ENCODE assay signal across 8 cellular contexts in the genomic region with DNA sequence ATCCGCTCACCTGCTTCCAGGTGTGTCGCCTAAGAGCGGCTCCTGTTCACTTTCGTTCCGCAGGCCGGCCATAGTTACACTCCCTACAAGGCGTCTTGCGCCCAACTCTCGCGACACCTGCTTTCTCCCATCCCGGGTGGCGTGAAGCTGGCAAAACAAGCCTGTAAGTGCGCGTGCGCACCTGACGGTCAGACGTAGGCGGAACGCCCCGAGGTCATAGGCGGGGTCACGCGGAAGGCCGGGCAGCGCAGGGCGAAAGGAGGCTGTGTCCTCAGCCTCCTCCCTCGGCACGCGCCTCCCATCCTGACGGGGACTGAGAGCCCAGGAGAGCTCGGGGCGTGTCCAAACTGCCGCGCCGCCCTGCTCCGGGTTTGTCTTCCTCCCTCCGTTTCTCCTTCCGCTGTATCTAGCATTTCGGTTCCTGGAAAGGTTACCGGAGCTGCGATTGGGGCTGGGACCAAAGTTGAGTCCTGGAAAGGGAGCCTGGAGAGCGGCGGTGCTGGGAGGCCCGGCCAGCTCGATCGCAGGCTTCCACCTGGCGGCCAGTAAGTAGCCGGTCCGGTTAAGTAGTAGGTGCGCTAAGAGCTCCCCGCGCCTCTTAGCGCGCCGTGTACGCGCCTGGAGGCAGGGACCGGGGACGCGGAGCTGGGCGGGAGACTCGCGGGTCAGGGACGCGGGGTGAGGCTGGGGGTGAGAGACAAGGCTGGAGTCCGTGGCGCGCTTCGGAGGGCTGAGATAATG. TPM values are rescaled to one million over a fixed set of nuclear protein-coding genes. Genes with fewer than 3 reads are reported as not detected.
DNase-seq lines count a peak whose midpoint lies in the region; ATAC-seq and TF ChIP-seq lines count a peak whose summit lies in the region.

A gene (plus strand): TSS at position 345 of the 741 bp plus-strand sequence. CDS start 17,550 bp downstream, outside the sequence.
A gene with protein sequence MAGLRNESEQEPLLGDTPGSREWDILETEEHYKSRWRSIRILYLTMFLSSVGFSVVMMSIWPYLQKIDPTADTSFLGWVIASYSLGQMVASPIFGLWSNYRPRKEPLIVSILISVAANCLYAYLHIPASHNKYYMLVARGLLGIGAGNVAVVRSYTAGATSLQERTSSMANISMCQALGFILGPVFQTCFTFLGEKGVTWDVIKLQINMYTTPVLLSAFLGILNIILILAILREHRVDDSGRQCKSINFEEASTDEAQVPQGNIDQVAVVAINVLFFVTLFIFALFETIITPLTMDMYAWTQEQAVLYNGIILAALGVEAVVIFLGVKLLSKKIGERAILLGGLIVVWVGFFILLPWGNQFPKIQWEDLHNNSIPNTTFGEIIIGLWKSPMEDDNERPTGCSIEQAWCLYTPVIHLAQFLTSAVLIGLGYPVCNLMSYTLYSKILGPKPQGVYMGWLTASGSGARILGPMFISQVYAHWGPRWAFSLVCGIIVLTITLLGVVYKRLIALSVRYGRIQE (minus strand): TSS at position 112 of the 741 bp plus-strand sequence. CDS start 40 bp downstream, at position 72.

- peak within 1 kb of the TSS; percentile 76 for H3K4me3 ChIP-seq in lung

- H3K27me3 ChIP-seq in lung (ENCODE audit: control insufficient read depth, insufficient read depth), result no peaks in the 10 kb centered on the region

- no peaks in the 10 kb centered on the region for H3K36me3 ChIP-seq in lung (ENCODE audit: control insufficient read depth in 2 of 2, insufficient read depth in 2 of 2, low read length in 2 of 2)

- H3K4me1 ChIP-seq in lung (ENCODE audit: control insufficient read depth in 2 of 2, insufficient read depth in 2 of 2, low read length in 2 of 2), result peaks cover 0 to 2% of the 10 kb centered on the region in 2 donors

- DNase-seq in COR-L47 (lab: John Stamatoyannopoulos, UW) (peak; percentile 98), GM20000 (ENCODE audit: low spot score) (peak; percentile 96), HT-29 (ENCODE audit: low spot score) (peak; percentile 99), lung (ENCODE audit: low spot score) (peak; percentile 100)
- peak; percentile 94 for DNase-seq in NK-92 treated with Interleukin-12 subunit alpha and Interleukin-12 subunit beta, amount 100 ng/mL, for 24 hours (lab: John Stamatoyannopoulos, UW)
- peak; percentile 98 for DNase-seq in activated CD8-positive, alpha-beta memory T cell treated with anti-CD3 and anti-CD28 coated beads for 24 hours
- DNase-seq in effector CD4-positive, alpha-beta T cell, result peak; percentile 99
- peak; percentile 96 to 98 (median 98) for DNase-seq in stimulated activated CD4-positive, alpha-beta T cell treated with anti-CD3 and anti-CD28 coated beads, TNF-alpha, amount 100 ng/mL, for 4 hours (ENCODE audit: low read depth in 3 of 3)

- peak; percentile 19 for TF ChIP-seq CTCF in GM20000 (IDR thresholded peaks at IDR 0.05; ENCODE audit: extremely low read depth, missing control alignments)
- TF ChIP-seq CTCF in lung (IDR thresholded peaks at IDR 0.05; ENCODE audit: control extremely low read depth, extremely low read depth), result peak; percentile 14

- ATAC-seq in lung (ENCODE audit: insufficient read depth, low FRiP score), result peak; percentile 99

- H3K27ac ChIP-seq in lung (ENCODE audit: low read depth in 1 of 2, low read length in 1 of 2), result peak within 1 kb of the TSS; percentile 91 to 93

- no peaks in the 10 kb centered on the region for H3K9me3 ChIP-seq in lung (ENCODE audit: control insufficient read depth in 2 of 2, insufficient read depth in 1 of 2, low read length in 1 of 2)

- WGBS in lung, 2 donors, result 0% methylated on average over 64 to 69 of the region's 69 CpGs

RNA-seq across cellular contexts. Expression of the first gene that starts in this region (rescaled TPM):
- total RNA-seq in HT-29 (2014; rRNA removed; shearing (Covaris generic)), result 7.1 and 8.9 TPM in 2 replicates
- 10 to 100 TPM; 10.1 to 16.4 TPM for total RNA-seq in lung
- 1 to 10 TPM; 4.3 to 4.5 TPM for polyA plus RNA-seq in lung

RNA-seq across cellular contexts. Expression of the second gene that starts in this region (rescaled TPM):
- total RNA-seq in HT-29 (2014; rRNA removed; shearing (Covaris generic)), result 9.0 and 11.8 TPM in 2 replicates
- total RNA-seq in lung, result 10 to 100 TPM; 17.6 to 40.6 TPM
- polyA plus RNA-seq in lung, result 10 to 100 TPM in 1 of 2 donors, 1 to 10 TPM in 1; 7.2 to 18.1 TPM

Comparison
In these comparisons a context has a peak if more than half of its experiments do, and no peak if none do; other contexts are left out.
1. Peak in every context shown above with its lines: DNase-seq, ATAC-seq, H3K4me3 ChIP-seq and H3K27ac ChIP-seq.